13 cellular contexts compared by ENCODE assay signal in the genomic region with DNA sequence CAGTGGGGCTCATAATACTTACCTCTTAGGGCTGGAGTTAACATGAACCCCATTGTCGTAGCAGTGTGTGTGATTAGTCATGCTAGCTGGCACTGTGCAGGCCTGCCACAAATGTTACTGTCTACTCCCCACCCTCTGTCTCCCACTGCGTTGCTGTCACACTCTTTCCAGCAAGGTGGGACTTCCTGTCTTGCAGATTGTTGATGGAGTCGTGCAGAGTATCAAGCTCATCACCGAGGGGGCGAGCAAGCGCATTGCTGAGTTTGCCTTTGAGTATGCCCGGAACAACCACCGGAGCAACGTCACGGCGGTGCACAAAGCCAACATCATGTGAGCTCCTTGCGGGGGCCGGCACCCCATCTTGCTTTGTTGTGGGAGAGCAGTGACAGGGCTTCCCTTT. TPM values are rescaled to one million over a fixed set of nuclear protein-coding genes. Genes with fewer than 3 reads are reported as not detected.
A peak's percentile ranks its signal among the peaks of the same experiment; 100 is the strongest.
DNase-seq lines count a peak whose midpoint lies in the region; ATAC-seq lines count a peak whose summit lies in the region.
"Had no signal": no experiment of that assay in that cellular context is flagged by ENCODE, and none has a peak within 500 bp of the region (broad histone marks: within the 10 kb centered on the region; RNA-seq: fewer than 3 reads in every experiment).

No MANE protein-coding gene starts in this region.

- H3K4me1 Mint-ChIP-seq in activated T-cell treated with anti-CD3 and anti-CD28 coated beads, Interleukin-2, amount 50 U/mL, for 4 hours (ENCODE audit: low read depth), result peaks cover 4% of the 10 kb centered on the region
- H3K4me1 Mint-ChIP-seq: immature natural killer cell had no signal

- H3K9me3 Mint-ChIP-seq in activated T-cell treated with anti-CD3 and anti-CD28 coated beads, Interleukin-2, amount 50 U/mL, for 4 hours, result no peaks in the 10 kb centered on the region
- H3K9me3 Mint-ChIP-seq: immature natural killer cell had no signal

- ATAC-seq in activated T-cell treated with anti-CD3 and anti-CD28 coated beads, Interleukin-2, amount 50 U/mL, for 4 hours, result peak; percentile 62 to 96
- ATAC-seq: HCT116 had no signal

- peaks cover 40% of the 10 kb centered on the region for H3K36me3 Mint-ChIP-seq in activated T-cell treated with anti-CD3 and anti-CD28 coated beads, Interleukin-2, amount 50 U/mL, for 4 hours (ENCODE audit: insufficient read depth)

- H3K4me3 Mint-ChIP-seq in activated T-cell treated with anti-CD3 and anti-CD28 coated beads, Interleukin-2, amount 50 U/mL, for 4 hours, result no peak overlapping the region
- H3K4me3 Mint-ChIP-seq: immature natural killer cell had no signal

- peak; percentile 17 for DNase-seq in T-helper 22 cell (ENCODE audit: low read depth)
- peak; percentile 36 for DNase-seq in activated T-cell treated with anti-CD3 and anti-CD28 coated beads, Interleukin-2, amount 50 U/mL, for 4 hours
- DNase-seq in inferior parietal cortex (ENCODE audit: extremely low spot score), result peak; percentile 9
- DNase-seq in stimulated activated CD8-positive, alpha-beta memory T cell treated with anti-CD3 and anti-CD28 coated beads, Interleukin-4, amount 100 ng/mL, for 48 hours, result peak; percentile 35
- no peak for DNase-seq in NCI-H2196 treated with DMSO at 0.1 percent for 48 hours (lab: John Stamatoyannopoulos, UW; ENCODE audit: unreplicated experiment)
- no peak for DNase-seq in amniotic stem cell (lab: John Stamatoyannopoulos, UW)
- no peak for DNase-seq in superior temporal gyrus (ENCODE audit: extremely low spot score)
- DNase-seq: foreskin fibroblast, GDM1, immature natural killer cell, psoas muscle, SK-N-SH had no signal

- no peaks in the 10 kb centered on the region for H3K27me3 Mint-ChIP-seq in activated T-cell treated with anti-CD3 and anti-CD28 coated beads, Interleukin-2, amount 50 U/mL, for 4 hours (ENCODE audit: low read depth)

RNA-seq across cellular contexts. Expression of a gene that starts 12.9 kb away (rescaled TPM):
- 100 to 1,000 TPM; 169 to 210 (median 187) TPM for total RNA-seq in activated T-cell treated with anti-CD3 and anti-CD28 coated beads, Interleukin-2, amount 50 U/mL, for 4 hours

RNA-seq across cellular contexts. Expression of a gene that starts 30.8 kb away (rescaled TPM):
- total RNA-seq in activated T-cell treated with anti-CD3 and anti-CD28 coated beads, Interleukin-2, amount 50 U/mL, for 4 hours, result 1 to 10 TPM; 1.3 to 2.0 (median 1.3) TPM

Comparison
In these comparisons a context has a peak if more than half of its experiments do, and no peak if none do; other contexts are left out.
1. DNase-seq: peak in T-helper 22 cell (single experiment), activated T-cell treated with anti-CD3 and anti-CD28 coated beads, Interleukin-2, amount 50 U/mL, for 4 hours (single experiment), inferior parietal cortex (single experiment) and stimulated activated CD8-positive, alpha-beta memory T cell treated with anti-CD3 and anti-CD28 coated beads, Interleukin-4, amount 100 ng/mL, for 48 hours (single experiment); none in NCI-H2196 treated with DMSO at 0.1 percent for 48 hours (single experiment), amniotic stem cell (single experiment) and superior temporal gyrus (single experiment).